8 cellular contexts compared by ENCODE assay signal in the genomic region with DNA sequence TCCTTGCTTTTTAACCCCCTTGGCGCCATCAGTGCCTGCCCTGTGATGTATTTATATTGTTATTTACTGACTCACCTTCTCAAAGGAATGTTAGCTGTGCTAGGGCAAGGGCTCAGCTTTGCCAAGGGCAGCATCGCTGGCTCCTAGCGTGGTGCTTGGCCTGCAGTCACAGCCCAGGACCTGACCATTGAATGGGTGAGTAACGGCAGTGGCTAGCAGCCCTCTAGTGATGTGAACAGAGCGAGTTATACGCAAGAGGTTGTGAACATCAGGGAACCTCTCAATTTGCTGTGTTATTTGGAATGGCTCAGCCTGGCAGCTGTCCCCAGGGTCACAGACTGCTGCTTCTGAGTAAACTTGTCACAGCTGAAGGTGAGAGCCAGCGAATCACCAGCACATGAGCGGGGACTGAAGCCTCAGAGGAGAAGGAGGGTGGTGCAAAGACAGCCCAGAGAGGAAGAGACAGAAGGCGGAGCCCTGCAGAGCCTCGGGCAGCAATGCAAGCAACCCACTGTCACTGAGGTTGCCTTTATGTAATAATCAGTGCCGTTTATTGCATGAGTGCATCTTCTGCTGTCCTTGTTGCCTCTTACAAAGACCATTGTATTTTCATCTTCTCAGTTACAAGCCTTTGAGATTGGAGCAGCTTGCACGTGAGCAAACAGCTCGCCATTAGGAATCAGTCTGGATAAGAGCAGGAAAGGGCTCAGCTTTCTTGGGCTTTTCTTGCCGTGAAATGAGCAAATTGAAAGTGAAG.
DNase-seq lines count a peak whose midpoint lies in the region; ATAC-seq and TF ChIP-seq lines count a peak whose summit lies in the region.

No MANE protein-coding gene starts in this region.

- no peaks in the 10 kb centered on the region for H3K9me3 ChIP-seq in thyroid gland
- H3K9me3 ChIP-seq in HAP-1, result no peaks in the 10 kb centered on the region

- ATAC-seq in left ventricle myocardium superior (peak; percentile 82), HG02938 (IDR thresholded peaks at IDR 0.05; ENCODE audit: unreplicated experiment) (no peak)

- H3K4me3 ChIP-seq in thyroid gland (replicated peaks in 1 of 3) (no peak overlapping the region), HAP-1 (no peak overlapping the region)

- H3K9me3 Mint-ChIP-seq in activated T-cell treated with anti-CD3 and anti-CD28 coated beads, Interleukin-2, amount 50 U/mL, for 24 hours, result no peaks in the 10 kb centered on the region

- in situ Hi-C loops in HAP-1 (cut with MboI; ENCODE audit: low sequenced_read_pairs), result no loop called here

- no peaks in the 10 kb centered on the region for H3K27me3 Mint-ChIP-seq in activated T-cell treated with anti-CD3 and anti-CD28 coated beads, Interleukin-2, amount 50 U/mL, for 24 hours

- no peaks in the 10 kb centered on the region for H3K36me3 ChIP-seq in thyroid gland
- H3K36me3 ChIP-seq in HAP-1 (replicated peaks), result no peaks in the 10 kb centered on the region

- H3K4me1 ChIP-seq in thyroid gland, result peaks cover 28 to 45% of the 10 kb centered on the region in 2 donors
- H3K4me1 ChIP-seq in HAP-1, result no peaks in the 10 kb centered on the region

- H3K27ac Mint-ChIP-seq in activated T-cell treated with anti-CD3 and anti-CD28 coated beads, Interleukin-2, amount 50 U/mL, for 24 hours, result peak overlapping the region; percentile 82

- H3K4me1 Mint-ChIP-seq in activated T-cell treated with anti-CD3 and anti-CD28 coated beads, Interleukin-2, amount 50 U/mL, for 24 hours (ENCODE audit: low read depth), result peaks cover 68% of the 10 kb centered on the region

- intact Hi-C loops in left ventricle myocardium superior (cut with micrococcal nuclease), result no loop called here
- intact Hi-C loops in thyroid gland (cut with DNase I), result no loop called here

- TF ChIP-seq POLR2A in thyroid gland (IDR thresholded peaks at IDR 0.05), result no peak

- H3K27me3 ChIP-seq in thyroid gland (no peaks in the 10 kb centered on the region), HAP-1 (ENCODE audit: low read depth) (no peaks in the 10 kb centered on the region)

- no peak for TF ChIP-seq CTCF in thyroid gland (IDR thresholded peaks at IDR 0.05)

- H3K36me3 Mint-ChIP-seq in activated T-cell treated with anti-CD3 and anti-CD28 coated beads, Interleukin-2, amount 50 U/mL, for 24 hours (ENCODE audit: low read depth), result no peaks in the 10 kb centered on the region

- H3K27ac ChIP-seq in thyroid gland, result no peak overlapping the region

- DNase-seq in activated T-cell treated with anti-CD3 and anti-CD28 coated beads for 48 hours (ENCODE audit: low read depth) (peak; percentile 33), activated T-cell treated with anti-CD3 and anti-CD28 coated beads for 4 hours (no peak), left ventricle myocardium superior (peak; percentile 55), thyroid gland (peak; percentile 58 to 72), mesenteric fat pad (ENCODE audit: low spot score) (no peak), HAP-1 (ENCODE audit: low spot score in 2 of 2) (no peak)
- peak; percentile 42 for DNase-seq in activated T-cell treated with anti-CD3 and anti-CD28 coated beads, Interleukin-2, amount 50 U/mL, for 24 hours

- peak overlapping the region; percentile 42 for H3K4me3 Mint-ChIP-seq in activated T-cell treated with anti-CD3 and anti-CD28 coated beads, Interleukin-2, amount 50 U/mL, for 24 hours

- WGBS in thyroid gland, 2 donors, result 63 to 73% methylated on average over 14 of the region's 14 CpGs

Comparison
In these comparisons a context has a peak if more than half of its experiments do, and no peak if none do; other contexts are left out.
1. DNase-seq: peak in activated T-cell treated with anti-CD3 and anti-CD28 coated beads for 48 hours (single experiment), activated T-cell treated with anti-CD3 and anti-CD28 coated beads, Interleukin-2, amount 50 U/mL, for 24 hours (single experiment), left ventricle myocardium superior (single experiment) and thyroid gland (2 of 2); none in activated T-cell treated with anti-CD3 and anti-CD28 coated beads for 4 hours (single experiment), mesenteric fat pad (single experiment) and HAP-1 (0 of 2).